20 cellular contexts compared by ENCODE assay signal in the genomic region with DNA sequence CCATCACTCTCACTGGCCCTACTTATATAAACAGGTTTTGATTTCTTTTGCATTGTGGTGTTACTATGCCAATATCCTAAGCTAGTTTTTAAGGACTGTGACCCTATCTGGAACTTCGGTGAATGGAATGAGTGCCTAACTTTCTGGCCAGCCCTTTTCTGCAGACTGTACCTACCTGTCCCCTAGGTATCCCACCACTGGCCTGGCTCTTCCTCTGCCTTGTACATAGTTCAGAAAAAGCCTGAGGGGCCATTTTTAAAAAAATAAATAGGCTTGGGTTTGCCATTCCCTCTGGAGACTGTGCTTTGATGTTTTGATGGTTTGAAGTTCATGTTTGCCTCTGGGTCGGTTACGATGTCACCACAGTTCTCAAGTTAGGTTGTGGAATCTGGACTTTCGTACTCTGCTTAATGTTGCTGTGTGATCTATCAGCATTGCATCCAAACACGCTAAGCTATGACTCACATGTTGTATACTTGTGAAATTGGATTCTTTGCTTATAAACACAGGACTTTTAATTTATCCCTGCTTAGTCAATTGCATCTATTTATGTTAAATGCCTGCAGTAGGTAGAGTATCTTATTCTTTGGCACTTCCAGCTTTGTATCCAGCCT.
DNase-seq lines count a peak whose midpoint lies in the region; ATAC-seq and TF ChIP-seq lines count a peak whose summit lies in the region.
"Had no signal": no experiment of that assay in that cellular context is flagged by ENCODE, and none has a peak within 500 bp of the region (broad histone marks: within the 10 kb centered on the region; RNA-seq: fewer than 3 reads in every experiment).

No MANE protein-coding gene starts in this region.

- POLR2A ChIA-PET in activated CD4-positive, alpha-beta memory T cell treated with anti-CD3 and anti-CD28 coated beads, Interleukin-2, amount 10 ng/mL, durations not matched to agents 7 days and 5 days (lab: Charles Lee), result no interaction called here

- H3K9me3 ChIP-seq in mammary epithelial cell (replicated peaks; ENCODE audit: insufficient read depth, low read length), result no peaks in the 10 kb centered on the region
- H3K9me3 ChIP-seq: neutrophil, SJSA1, suprapubic skin, uterus had no signal

- H3K4me3 Mint-ChIP-seq in HFFc6, result no peak overlapping the region
- no peak overlapping the region for H3K4me3 Mint-ChIP-seq in activated CD4-positive, alpha-beta memory T cell treated with anti-CD3 and anti-CD28 coated beads, Interleukin-2, amount 10 ng/mL, durations not matched to agents 7 days and 5 days
- H3K4me3 Mint-ChIP-seq: activated B cell treated with CpG ODN at 0.5 μM for 24 hours; activated CD4-positive, alpha-beta memory T cell treated with anti-CD3 and anti-CD28 coated beads for 36 hours; CD4-positive, CD25-positive, alpha-beta regulatory T cell had no signal

- ATAC-seq in left colon, result peak; percentile 45
- ATAC-seq in HG03097 (IDR thresholded peaks at IDR 0.05; ENCODE audit: low FRiP score, unreplicated experiment), result no peak
- no peak for ATAC-seq in HG03521 (IDR thresholded peaks at IDR 0.05; ENCODE audit: unreplicated experiment)
- ATAC-seq in HG03378 (IDR thresholded peaks at IDR 0.05; ENCODE audit: unreplicated experiment), result no peak
- ATAC-seq: HCT116 had no signal

- H3K36me3 Mint-ChIP-seq in HFFc6 (ENCODE audit: low read depth), result no peaks in the 10 kb centered on the region
- no peaks in the 10 kb centered on the region for H3K36me3 Mint-ChIP-seq in activated CD4-positive, alpha-beta memory T cell treated with anti-CD3 and anti-CD28 coated beads, Interleukin-2, amount 10 ng/mL, durations not matched to agents 7 days and 5 days (ENCODE audit: low read depth)
- H3K36me3 Mint-ChIP-seq: activated CD4-positive, alpha-beta memory T cell treated with anti-CD3 and anti-CD28 coated beads for 36 hours; CD4-positive, CD25-positive, alpha-beta regulatory T cell had no signal

- H3K36me3 ChIP-seq in mammary epithelial cell (ENCODE audit: insufficient read depth, low read length), result no peaks in the 10 kb centered on the region
- H3K36me3 ChIP-seq: neutrophil, SJSA1, suprapubic skin, uterus had no signal

- intact Hi-C loops in mammary epithelial cell (cut with micrococcal nuclease) (no loop called here), left colon (cut with DNase I, micrococcal nuclease) (no loop called here)

- no peaks in the 10 kb centered on the region for H4K20me1 ChIP-seq in mammary epithelial cell (ENCODE audit: insufficient read depth, low read length)

- H3K27me3 ChIP-seq in mammary epithelial cell (ENCODE audit: insufficient read depth, low read length), result no peaks in the 10 kb centered on the region
- H3K27me3 ChIP-seq: neutrophil, SJSA1, suprapubic skin, uterus had no signal

- no peak overlapping the region for H3K9ac ChIP-seq in mammary epithelial cell (ENCODE audit: insufficient read depth, low read length)

- H3K4me3 ChIP-seq in mammary epithelial cell (replicated peaks in 1 of 3; ENCODE audit: insufficient read depth in 1 of 3, low read depth in 2 of 3, low read length in 3 of 3), result no peak overlapping the region
- H3K4me3 ChIP-seq: SJSA1, suprapubic skin, uterus had no signal

- no TSS peak for BruUV-seq in mammary epithelial cell (replicated peaks; lab: Mats Ljungman, UMichigan)

- H3K9me3 Mint-ChIP-seq in HFFc6, result no peaks in the 10 kb centered on the region
- H3K9me3 Mint-ChIP-seq in activated CD4-positive, alpha-beta memory T cell treated with anti-CD3 and anti-CD28 coated beads, Interleukin-2, amount 10 ng/mL, durations not matched to agents 7 days and 5 days, result peaks cover 3% of the 10 kb centered on the region
- H3K9me3 Mint-ChIP-seq: activated B cell treated with CpG ODN at 0.5 μM for 24 hours; activated CD4-positive, alpha-beta memory T cell treated with anti-CD3 and anti-CD28 coated beads for 36 hours had no signal

- TF ChIP-seq CTCF in HFFc6 (IDR thresholded peaks at IDR 0.05), result no peak
- no peak for TF ChIP-seq CTCF in mammary epithelial cell (conservative IDR thresholded peaks at IDR 0.05 in 1 of 2, IDR thresholded peaks at IDR 0.05 in 1 of 2; ENCODE audit: extremely low read depth in 1 of 2, insufficient read depth in 1 of 2, low read depth in 1 of 2, low read length in 2 of 2)

- H3K4me1 ChIP-seq in mammary epithelial cell (ENCODE audit: insufficient read depth, low read length), result no peaks in the 10 kb centered on the region
- H3K4me1 ChIP-seq: suprapubic skin, uterus had no signal

- DNase-seq in AG08396 (ENCODE audit: low spot score), result peak; percentile 9
- peak; percentile 20 for DNase-seq in HFFc6
- peak; percentile 0 for DNase-seq in mammary epithelial cell
- DNase-seq in left colon, result no peak
- DNase-seq in activated CD4-positive, alpha-beta memory T cell treated with anti-CD3 and anti-CD28 coated beads, Interleukin-2, amount 10 ng/mL, durations not matched to agents 7 days and 5 days, result no peak
- DNase-seq: activated B cell treated with CpG ODN at 0.5 μM for 24 hours; activated CD4-positive, alpha-beta memory T cell treated with anti-CD3 and anti-CD28 coated beads for 36 hours; activated naive CD4-positive, alpha-beta T cell treated with Interleukin-2 at 50 U/mL for 16 hours; anterior cingulate cortex; CD4-positive, CD25-positive, alpha-beta regulatory T cell; NCI-H1436 treated with DMSO at 0.1 percent for 48 hours; NCI-H774; uterus had no signal

- H3K27me3 Mint-ChIP-seq in HFFc6 (ENCODE audit: insufficient read depth), result no peaks in the 10 kb centered on the region; the same call in 1 of the 2 replicates
- H3K27me3 Mint-ChIP-seq in activated CD4-positive, alpha-beta memory T cell treated with anti-CD3 and anti-CD28 coated beads, Interleukin-2, amount 10 ng/mL, durations not matched to agents 7 days and 5 days, result no peaks in the 10 kb centered on the region
- H3K27me3 Mint-ChIP-seq: activated B cell treated with CpG ODN at 0.5 μM for 24 hours; activated CD4-positive, alpha-beta memory T cell treated with anti-CD3 and anti-CD28 coated beads for 36 hours; CD4-positive, CD25-positive, alpha-beta regulatory T cell had no signal

- H3K4me2 ChIP-seq in mammary epithelial cell (ENCODE audit: insufficient read depth, low read depth, low read length), result no peak overlapping the region

- no peak overlapping the region for H3K27ac ChIP-seq in mammary epithelial cell (ENCODE audit: insufficient read depth, low read depth, low read length)
- H3K27ac ChIP-seq: neutrophil, SJSA1, suprapubic skin, uterus had no signal

- H3K79me2 ChIP-seq in mammary epithelial cell (ENCODE audit: insufficient read depth, low read length), result no peaks in the 10 kb centered on the region

- in situ Hi-C loops in mammary epithelial cell (cut with MboI; ENCODE audit: low sequenced_read_pairs in 2 of 2), result no loop called here

- 90% methylated on average over 5 of the region's 5 CpGs for WGBS in mammary epithelial cell (ENCODE audit: low coverage, missing lambda C conversion rate)

- H3K4me1 Mint-ChIP-seq in HFFc6 (ENCODE audit: low read depth), result peaks cover 7% of the 10 kb centered on the region
- H3K4me1 Mint-ChIP-seq in activated CD4-positive, alpha-beta memory T cell treated with anti-CD3 and anti-CD28 coated beads, Interleukin-2, amount 10 ng/mL, durations not matched to agents 7 days and 5 days, result no peaks in the 10 kb centered on the region
- H3K4me1 Mint-ChIP-seq: activated B cell treated with CpG ODN at 0.5 μM for 24 hours; CD4-positive, CD25-positive, alpha-beta regulatory T cell had no signal

- no peak overlapping the region for H2AFZ ChIP-seq in mammary epithelial cell (ENCODE audit: low read depth, low read length)

- CTCF ChIA-PET in mammary epithelial cell (lab: Charles Lee; ENCODE audit: low non-redundant PET), result no interaction called here
- CTCF ChIA-PET in activated CD4-positive, alpha-beta memory T cell treated with anti-CD3 and anti-CD28 coated beads, Interleukin-2, amount 10 ng/mL, durations not matched to agents 7 days and 5 days (lab: Charles Lee), result no interaction called here

- no peak overlapping the region for H3K27ac Mint-ChIP-seq in HFFc6
- H3K27ac Mint-ChIP-seq in activated CD4-positive, alpha-beta memory T cell treated with anti-CD3 and anti-CD28 coated beads, Interleukin-2, amount 10 ng/mL, durations not matched to agents 7 days and 5 days, result no peak overlapping the region
- H3K27ac Mint-ChIP-seq: activated B cell treated with CpG ODN at 0.5 μM for 24 hours; activated CD4-positive, alpha-beta memory T cell treated with anti-CD3 and anti-CD28 coated beads for 36 hours; CD4-positive, CD25-positive, alpha-beta regulatory T cell had no signal

- dilution Hi-C loops in mammary epithelial cell (cut with HindIII; ENCODE audit: low sequenced_read_pairs), result no loop called here

Comparison
In these comparisons a context has a peak if more than half of its experiments do, and no peak if none do; other contexts are left out.
1. DNase-seq: peak in AG08396 (single experiment), HFFc6 (single experiment) and mammary epithelial cell (single experiment); none in left colon (0 of 2) and activated CD4-positive, alpha-beta memory T cell treated with anti-CD3 and anti-CD28 coated beads, Interleukin-2, amount 10 ng/mL, durations not matched to agents 7 days and 5 days (single experiment).